ENCODE assay signal across 8 cellular contexts in the genomic region with DNA sequence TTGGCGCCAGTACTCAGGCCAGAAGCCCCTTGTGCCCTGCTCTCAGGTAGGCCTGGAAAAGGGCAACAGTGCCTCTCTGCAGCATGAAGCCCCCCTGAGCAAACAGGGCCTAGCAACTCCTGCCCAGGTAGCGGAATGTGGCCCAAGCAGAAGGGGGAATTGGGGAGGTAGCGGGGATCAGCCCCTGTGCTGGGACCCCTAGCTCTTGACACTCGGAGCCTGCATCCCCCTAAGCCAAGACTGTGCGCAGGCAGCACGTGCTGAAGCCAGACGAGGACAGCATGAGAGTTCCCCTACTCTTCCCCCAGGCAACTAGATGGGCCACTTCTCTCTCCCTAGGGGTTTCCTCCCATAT. TPM values are rescaled to one million over a fixed set of nuclear protein-coding genes. Genes with fewer than 3 reads are reported as not detected.
DNase-seq lines count a peak whose midpoint lies in the region; ATAC-seq, FAIRE-seq and TF ChIP-seq lines count a peak whose summit lies in the region.

No MANE protein-coding gene starts in this region.

- WGBS in small intestine, 3 donors = 47 to 53% (median 53%) methylated on average over 7 of the region's 7 CpGs

- ATAC-seq in GM21381 (IDR thresholded peaks at IDR 0.05; ENCODE audit: unreplicated experiment) = no peak

- peaks cover 12% of the 10 kb centered on the region for H3K4me1 ChIP-seq in HAP-1
- H3K4me1 ChIP-seq in small intestine (ENCODE audit: control insufficient read depth in 2 of 2, insufficient read depth in 1 of 2, low read depth in 1 of 2, low read length in 1 of 2) = peaks cover 2 to 6% of the 10 kb centered on the region in 2 donors

- no peak for FAIRE-seq in small intestine (lab: Jason Lieb, UNC)

- peaks cover 17% of the 10 kb centered on the region for H3K9me3 Mint-ChIP-seq in glutamatergic neuron (ENCODE audit: unreplicated experiment)

- H3K27ac ChIP-seq in WERI-Rb-1 (peak overlapping the region; percentile 87), small intestine (ENCODE audit: low read depth in 1 of 2, low read length in 1 of 2) (peak overlapping the region; percentile 92 to 95)

- H3K36me3 Mint-ChIP-seq in glutamatergic neuron (ENCODE audit: unreplicated experiment) = no peaks in the 10 kb centered on the region

- H3K4me3 Mint-ChIP-seq in glutamatergic neuron (ENCODE audit: unreplicated experiment) = peak overlapping the region; percentile 97

- H3K27me3 Mint-ChIP-seq in glutamatergic neuron (ENCODE audit: unreplicated experiment) = peaks cover 15% of the 10 kb centered on the region

- peak overlapping the region; percentile 94 for H3K27ac Mint-ChIP-seq in glutamatergic neuron (ENCODE audit: unreplicated experiment)

- peaks cover 15% of the 10 kb centered on the region for H3K4me1 Mint-ChIP-seq in glutamatergic neuron (ENCODE audit: low read depth, unreplicated experiment)

- no peak for DNase-seq in HAP-1 (ENCODE audit: low spot score in 2 of 2)
- no peak for DNase-seq in WERI-Rb-1
- no peak for DNase-seq in glutamatergic neuron
- no peak for DNase-seq in small intestine
- DNase-seq in GOT3 (lab: John Stamatoyannopoulos, UW) = no peak
- no peak for DNase-seq in GM13976 (ENCODE audit: low spot score)
- no peak for DNase-seq in NCI-H1105 (lab: John Stamatoyannopoulos, UW)

- H3K9me3 ChIP-seq in HAP-1 (no peaks in the 10 kb centered on the region), WERI-Rb-1 (ENCODE audit: severe bottlenecking) (no peaks in the 10 kb centered on the region), small intestine (ENCODE audit: control insufficient read depth, low read depth) (no peaks in the 10 kb centered on the region)

- TF ChIP-seq CTCF in WERI-Rb-1 (IDR thresholded peaks at IDR 0.05; ENCODE audit: low read depth, low read length) = no peak
- TF ChIP-seq CTCF in glutamatergic neuron (IDR thresholded peaks at IDR 0.05; ENCODE audit: partially characterized antibody, unreplicated experiment) = no peak
- TF ChIP-seq CTCF in GM13976 (IDR thresholded peaks at IDR 0.05; ENCODE audit: borderline replicate concordance, control extremely low read depth, extremely low read depth, insufficient read depth, missing control alignments) = no peak

- H3K36me3 ChIP-seq in HAP-1 (replicated peaks) (peaks cover 43% of the 10 kb centered on the region), WERI-Rb-1 (peaks cover 76% of the 10 kb centered on the region), small intestine (ENCODE audit: control insufficient read depth in 2 of 2, insufficient read depth in 2 of 2, low read length in 2 of 2) (peaks cover 8 to 9% of the 10 kb centered on the region in 2 donors)

- peak overlapping the region; percentile 97 for H3K4me3 ChIP-seq in HAP-1
- H3K4me3 ChIP-seq in WERI-Rb-1 (ENCODE audit: low read depth, low read length) = peak overlapping the region; percentile 89
- H3K4me3 ChIP-seq in small intestine (ENCODE audit: low read depth in 1 of 2, low read length in 2 of 2) = peak overlapping the region; percentile 26 to 81

- in situ Hi-C loops in HAP-1 (cut with MboI; ENCODE audit: low sequenced_read_pairs) (no loop called here), GM13976 (cut with MboI; ENCODE audit: low sequenced_read_pairs, unreplicated experiment) (no loop called here)

- H3K27me3 ChIP-seq in HAP-1 (ENCODE audit: low read depth) (no peaks in the 10 kb centered on the region), WERI-Rb-1 (ENCODE audit: insufficient read depth, low read depth, severe bottlenecking) (no peaks in the 10 kb centered on the region), small intestine (ENCODE audit: control insufficient read depth in 2 of 2, insufficient read depth in 2 of 2, low read length in 2 of 2) (no peaks in the 10 kb centered on the region)

RNA-seq across cellular contexts. Expression of a gene that starts 0.8 kb away (rescaled TPM):
- total RNA-seq in glutamatergic neuron (ENCODE audit: unreplicated experiment) = 77.8 TPM
- polyA plus RNA-seq in small intestine = 10 to 100 TPM; 30.0 to 43.5 (median 36.6) TPM

RNA-seq across cellular contexts. Expression of a gene that starts 14.4 kb away (rescaled TPM):
- 85.2 TPM for total RNA-seq in glutamatergic neuron (ENCODE audit: unreplicated experiment)
- 10 to 100 TPM; 30.8 to 46.1 (median 43.0) TPM for polyA plus RNA-seq in small intestine

RNA-seq across cellular contexts. Expression of a gene that starts 18.7 kb away (rescaled TPM):
- total RNA-seq in glutamatergic neuron (ENCODE audit: unreplicated experiment) = not detected
- polyA plus RNA-seq in small intestine = 1 to 10 TPM in 1 of 3 donors, under 1 TPM in 1, not detected in 1; 0.82 to 1.9 TPM

RNA-seq across cellular contexts. Expression of a gene that starts 26.4 kb away (rescaled TPM):
- total RNA-seq in glutamatergic neuron (ENCODE audit: unreplicated experiment) = 2.9 TPM
- 10 to 100 TPM in 1 of 3 donors, 1 to 10 TPM in 2; 5.6 to 21.1 (median 7.2) TPM for polyA plus RNA-seq in small intestine

RNA-seq across cellular contexts. Expression of a gene that starts 39.3 kb away (rescaled TPM):
- total RNA-seq in glutamatergic neuron (ENCODE audit: unreplicated experiment) = 74.7 TPM
- 1 to 10 TPM; 1.6 to 7.0 (median 1.8) TPM for polyA plus RNA-seq in small intestine
